ENCODE assay signal across 7 cellular contexts in the genomic region with DNA sequence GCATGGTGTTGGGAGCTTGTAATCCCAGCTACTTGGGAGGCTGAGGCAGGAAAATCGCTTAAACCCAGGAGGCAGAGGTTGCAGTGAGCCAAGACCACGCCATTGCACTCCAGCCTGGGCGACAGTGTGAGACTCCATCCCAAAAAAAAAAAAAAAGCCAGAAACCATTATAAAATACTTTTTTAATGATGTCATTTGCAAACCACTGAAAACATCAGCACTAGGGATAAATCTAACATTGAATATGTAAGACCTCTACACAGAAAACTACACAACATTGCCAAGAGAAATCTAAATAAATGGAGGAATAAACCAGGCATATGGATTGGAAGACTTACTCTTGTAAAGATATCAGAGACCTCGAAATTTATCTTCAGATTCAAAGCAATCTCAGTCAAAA. TPM values are rescaled to one million over a fixed set of nuclear protein-coding genes. Genes with fewer than 3 reads are reported as not detected.
DNase-seq lines count a peak whose midpoint lies in the region; ATAC-seq, FAIRE-seq and TF ChIP-seq lines count a peak whose summit lies in the region.
"Not testable (repeated sequence)": the region's sequence is repeated elsewhere in the genome, so short reads cannot be mapped to it uniquely, and the experiment has no call there.
"Had no signal": no experiment of that assay in that cellular context is flagged by ENCODE, and none has a peak within 500 bp of the region (broad histone marks: within the 10 kb centered on the region; RNA-seq: fewer than 3 reads in every experiment).

No MANE protein-coding gene starts in this region.

- TF ChIP-seq RAD21 in HepG2 (CRISPR knock-in tag; IDR thresholded peaks at IDR 0.05) = not testable (repeated sequence)

- not testable (repeated sequence) for H3K27me3 ChIP-seq in Loucy (ENCODE audit: insufficient read depth, low read length, poor library complexity, severe bottlenecking); mammary epithelial cell (ENCODE audit: insufficient read depth, low read length)
- H3K27me3 ChIP-seq in HepG2 (ENCODE audit: control insufficient read depth in 1 of 2, insufficient read depth in 2 of 2, low read length in 2 of 2) = peaks cover 0 to 25% of the 10 kb centered on the region in 2 experiments; a peak in 3 of 5 replicates

- H3K27ac ChIP-seq in C4-2B = peak overlapping the region; percentile 25
- H3K27ac ChIP-seq in mammary epithelial cell (ENCODE audit: insufficient read depth, low read depth, low read length); HepG2 (ENCODE audit: extremely low read length, insufficient read depth, low read length): not testable (repeated sequence)

- H3K4me2 ChIP-seq in Loucy (ENCODE audit: low read depth, low read length, poor library complexity, severe bottlenecking) = peak overlapping the region; percentile 59
- not testable (repeated sequence) for H3K4me2 ChIP-seq in mammary epithelial cell (ENCODE audit: insufficient read depth, low read depth, low read length); HepG2 (ENCODE audit: low read depth, low read length)

- POLR2A ChIA-PET in HepG2 (lab: Yijun Ruan, JAX) = not testable (repeated sequence)

- H3K27me3 Mint-ChIP-seq in T-helper 17 cell = not testable (repeated sequence)

- H3F3A ChIP-seq in Loucy (ENCODE audit: low read depth) = not testable (repeated sequence)

- H3K4me3 Mint-ChIP-seq in T-helper 17 cell = not testable (repeated sequence)

- H3K4me3 ChIP-seq in Loucy (ENCODE audit: low read length, poor library complexity, severe bottlenecking) = peak overlapping the region; percentile 39
- not testable (repeated sequence) for H3K4me3 ChIP-seq in mammary epithelial cell (replicated peaks in 1 of 3; ENCODE audit: insufficient read depth in 1 of 3, low read depth in 2 of 3, low read length in 3 of 3); HepG2 (replicated peaks in 1 of 3; ENCODE audit: insufficient read depth in 1 of 3, low read depth in 2 of 3, low read length in 3 of 3)

- H3K79me2 ChIP-seq in Loucy (ENCODE audit: insufficient read depth, low read length); mammary epithelial cell (ENCODE audit: insufficient read depth, low read length); HepG2 (ENCODE audit: insufficient read depth, low read length): not testable (repeated sequence)

- H3K4me1 ChIP-seq in Loucy (ENCODE audit: insufficient read depth, low read length, poor library complexity, severe bottlenecking) (peaks cover 39% of the 10 kb centered on the region), mammary epithelial cell (ENCODE audit: insufficient read depth, low read length) (peaks cover 45% of the 10 kb centered on the region)
- not testable (repeated sequence) for H3K4me1 ChIP-seq in HepG2 (ENCODE audit: insufficient read depth, low read length)

- peak overlapping the region; percentile 85 for H3K27ac Mint-ChIP-seq in T-helper 17 cell

- in situ Hi-C loops in mammary epithelial cell (cut with MboI; ENCODE audit: low sequenced_read_pairs in 2 of 2); HepG2 (cut with HindIII; ENCODE audit: extremely low pct_ligation_motif_present, low pct_unique_long_range_greater_than_20kb): not testable (repeated sequence)

- FAIRE-seq in HepG2 (lab: Jason Lieb, UNC) = not testable (repeated sequence)

- intact Hi-C loops in mammary epithelial cell (cut with micrococcal nuclease); HepG2 (cut with micrococcal nuclease; ENCODE audit: unreplicated experiment): not testable (repeated sequence)

- not testable (repeated sequence) for H3K9me2 ChIP-seq in Loucy (replicated peaks; ENCODE audit: low read depth, low read length)

- DNase-seq in T-helper 17 cell; mammary epithelial cell; HepG2 (ENCODE audit: low spot score): not testable (repeated sequence)

- H3K36me3 ChIP-seq in Loucy (ENCODE audit: insufficient read depth, low read length); mammary epithelial cell (ENCODE audit: insufficient read depth, low read length); HepG2 (replicated peaks in 1 of 2; ENCODE audit: control insufficient read depth in 1 of 2, insufficient read depth in 2 of 2, low read length in 2 of 2): not testable (repeated sequence)

- not testable (repeated sequence) for TF ChIP-seq CTCF in C4-2B (conservative IDR thresholded peaks at IDR 0.05); Loucy (conservative IDR thresholded peaks at IDR 0.05; ENCODE audit: low read length); mammary epithelial cell (conservative IDR thresholded peaks at IDR 0.05 in 1 of 2, IDR thresholded peaks at IDR 0.05 in 1 of 2; ENCODE audit: extremely low read depth in 1 of 2, insufficient read depth in 1 of 2, low read depth in 1 of 2, low read length in 2 of 2); HepG2 (CRISPR knock-in tag; IDR thresholded peaks at IDR 0.05)

- dilution Hi-C loops in mammary epithelial cell (cut with HindIII; ENCODE audit: low sequenced_read_pairs) = loop anchor here (5.0 kb wide), 1 partner anchor 90 kb away; no protein-coding TSS in a partner anchor

- not testable (repeated sequence) for H3K9me3 ChIP-seq in Loucy (ENCODE audit: insufficient read depth, low read depth, low read length); T-helper 17 cell (ENCODE audit: control insufficient read depth, low read length, poor library complexity, severe bottlenecking); mammary epithelial cell (replicated peaks; ENCODE audit: insufficient read depth, low read length); HepG2 (ENCODE audit: low read length)

- WGBS in mammary epithelial cell (ENCODE audit: low coverage, missing lambda C conversion rate) = 45% methylated on average over 4 of the region's 4 CpGs
- 12% methylated on average over 4 of the region's 4 CpGs for whole genome bisulfite sequencing in HepG2 (ENCODE audit: low lambda C conversion rate)

- peak overlapping the region; percentile 64 for H3K9ac ChIP-seq in Loucy (ENCODE audit: low read depth, low read length, poor library complexity, severe bottlenecking)
- H3K9ac ChIP-seq in mammary epithelial cell (ENCODE audit: insufficient read depth, low read length); HepG2 (ENCODE audit: insufficient read depth, low read depth, low read length): not testable (repeated sequence)

- TF ChIP-seq POLR2A in HepG2 (IDR thresholded peaks at IDR 0.05; ENCODE audit: insufficient read depth in 1 of 2, low read depth in 2 of 2, low read length in 2 of 2) = not testable (repeated sequence)

- not testable (repeated sequence) for H3K36me3 Mint-ChIP-seq in T-helper 17 cell (ENCODE audit: low read depth)

- ATAC-seq in T-helper 17 cell, HepG2: not testable (repeated sequence)

- H4K20me1 ChIP-seq in Loucy (ENCODE audit: insufficient read depth, low read length, poor library complexity, severe bottlenecking); mammary epithelial cell (ENCODE audit: insufficient read depth, low read length); HepG2 (ENCODE audit: insufficient read depth, low read length): not testable (repeated sequence)

- CTCF ChIA-PET in mammary epithelial cell (lab: Charles Lee; ENCODE audit: low non-redundant PET); HepG2 (lab: Yijun Ruan, JAX; ENCODE audit: low intra/inter-chr PET ratio, low total read pairs): not testable (repeated sequence)

- H3K4me1 Mint-ChIP-seq in T-helper 17 cell = peaks cover 14% of the 10 kb centered on the region

- TSS peak; percentile 72 for BruUV-seq in mammary epithelial cell (replicated peaks; lab: Mats Ljungman, UMichigan)
- not testable (repeated sequence) for BruUV-seq in HepG2 (replicated peaks; lab: Mats Ljungman, UMichigan)

- not testable (repeated sequence) for TF ChIP-seq EP300 in HepG2 (IDR thresholded peaks at IDR 0.05; ENCODE audit: low read depth in 2 of 2, low read length in 2 of 2); HepG2 (CRISPR knock-in tag; IDR thresholded peaks at IDR 0.05; ENCODE audit: borderline replicate concordance)

- not testable (repeated sequence) for H2AFZ ChIP-seq in Loucy (ENCODE audit: low read length); mammary epithelial cell (ENCODE audit: low read depth, low read length); HepG2 (ENCODE audit: low read length)

RNA-seq across cellular contexts. Expression of a gene that starts 6.8 kb away (rescaled TPM):
- total RNA-seq in T-helper 17 cell (10 to 100 TPM; 16.1 to 18.4 TPM), mammary epithelial cell (10 to 100 TPM; 38.2 to 61.7 TPM), HepG2 (2016; rRNA removed; fragmentation: Illumina TruSeq; extraction: Trizol) (42.1 and 43.1 TPM in 2 replicates)
- polyA plus RNA-seq in mammary epithelial cell (53.4 TPM), HepG2 (2011; rRNA removed) (17.7 and 19.7 TPM in 2 replicates)
- 38.9 TPM for polyA minus RNA-seq in mammary epithelial cell
- total RNA-seq in HepG2 (2016; cell fraction: cytosol; rRNA removed; fragmentation: Illumina TruSeq; extraction: Trizol; ENCODE audit: low read depth) = 9.0 and 12.4 TPM in 2 replicates
- total RNA-seq in HepG2 (2016; cell fraction: insoluble cytoplasmic fraction; rRNA removed; fragmentation: Illumina TruSeq; extraction: Trizol) = 41.3 and 41.8 TPM in 2 replicates
- total RNA-seq in HepG2 (2016; cell fraction: membrane; rRNA removed; fragmentation: Illumina TruSeq; extraction: Trizol) = 34.3 and 35.7 TPM in 2 replicates
- total RNA-seq in HepG2 (2016; cell fraction: nucleus; rRNA removed; fragmentation: Illumina TruSeq; extraction: Trizol) = 19.4 and 21.5 TPM in 2 replicates
- polyA plus RNA-seq in HepG2 (2011; cell fraction: cytosol; rRNA removed) = 13.7 and 20.7 TPM in 2 replicates
- polyA plus RNA-seq in HepG2 (2011; cell fraction: nucleus; rRNA removed) = 8.9 and 10.9 TPM in 2 replicates
- polyA plus RNA-seq in HepG2 (2012) = 11.9 and 18.4 TPM in 2 replicates
- polyA plus RNA-seq in HepG2 (2016; cell fraction: cytosol; fragmentation: Illumina TruSeq; extraction: Trizol; ENCODE audit: low read depth) = 7.6 and 8.1 TPM in 2 replicates
- polyA plus RNA-seq in HepG2 (2016; cell fraction: insoluble cytoplasmic fraction; fragmentation: Illumina TruSeq; extraction: Trizol; ENCODE audit: low read depth) = 44.8 and 50.0 TPM in 2 replicates
- 24.5 and 25.1 TPM in 2 replicates for polyA plus RNA-seq in HepG2 (2016; cell fraction: membrane; fragmentation: Illumina TruSeq; extraction: Trizol; ENCODE audit: low read depth)
- 33.7 and 34.8 TPM in 2 replicates for polyA plus RNA-seq in HepG2 (2016; cell fraction: nucleus; fragmentation: Illumina TruSeq; extraction: Trizol; ENCODE audit: insufficient read depth, low read depth)
- 30.0 and 31.4 TPM in 2 replicates for polyA minus RNA-seq in HepG2 (2011; rRNA and poly(A)+ RNA removed; ENCODE audit: low replicate concordance)
- 11.2 and 15.5 TPM in 2 replicates for polyA minus RNA-seq in HepG2 (2011; cell fraction: cytosol; rRNA and poly(A)+ RNA removed)
- 6.6 and 8.0 TPM in 2 replicates for polyA minus RNA-seq in HepG2 (2011; cell fraction: nucleus; rRNA and poly(A)+ RNA removed)

RNA-seq across cellular contexts. Expression of a gene that starts 37.5 kb away (rescaled TPM):
- total RNA-seq in T-helper 17 cell = 10 to 100 TPM; 43.4 to 47.1 TPM
- under 1 TPM in 1 of 2 donors, not detected in 1; 0.24 TPM for total RNA-seq in mammary epithelial cell
- not detected for polyA plus RNA-seq in mammary epithelial cell
- not detected for polyA minus RNA-seq in mammary epithelial cell
- total RNA-seq in HepG2 (2016; rRNA removed; fragmentation: Illumina TruSeq; extraction: Trizol) = not detected in 2 replicates
- total RNA-seq in HepG2 (2016; cell fraction: cytosol; rRNA removed; fragmentation: Illumina TruSeq; extraction: Trizol; ENCODE audit: low read depth) = not detected in 2 replicates
- total RNA-seq in HepG2 (2016; cell fraction: insoluble cytoplasmic fraction; rRNA removed; fragmentation: Illumina TruSeq; extraction: Trizol) = not detected in 2 replicates
- total RNA-seq in HepG2 (2016; cell fraction: membrane; rRNA removed; fragmentation: Illumina TruSeq; extraction: Trizol) = not detected in 2 replicates
- total RNA-seq in HepG2 (2016; cell fraction: nucleus; rRNA removed; fragmentation: Illumina TruSeq; extraction: Trizol) = not detected in 2 replicates
- not detected in 2 replicates for polyA plus RNA-seq in HepG2 (2011; rRNA removed)
- not detected in 2 replicates for polyA plus RNA-seq in HepG2 (2011; cell fraction: cytosol; rRNA removed)
- polyA plus RNA-seq in HepG2 (2011; cell fraction: nucleus; rRNA removed) = 0.05 TPM in 1 of 2 replicates, not detected in the other
- polyA plus RNA-seq in HepG2 (2012) = not detected in 2 replicates
- polyA plus RNA-seq in HepG2 (2016; cell fraction: cytosol; fragmentation: Illumina TruSeq; extraction: Trizol; ENCODE audit: low read depth) = not detected in 2 replicates
- polyA plus RNA-seq in HepG2 (2016; cell fraction: insoluble cytoplasmic fraction; fragmentation: Illumina TruSeq; extraction: Trizol; ENCODE audit: low read depth) = not detected in 2 replicates
- polyA plus RNA-seq in HepG2 (2016; cell fraction: membrane; fragmentation: Illumina TruSeq; extraction: Trizol; ENCODE audit: low read depth) = not detected in 2 replicates
- not detected in 2 replicates for polyA plus RNA-seq in HepG2 (2016; cell fraction: nucleus; fragmentation: Illumina TruSeq; extraction: Trizol; ENCODE audit: insufficient read depth, low read depth)
- polyA minus RNA-seq in HepG2 (2011; rRNA and poly(A)+ RNA removed; ENCODE audit: low replicate concordance) = 0.09 TPM in 1 of 2 replicates, not detected in the other
- polyA minus RNA-seq in HepG2 (2011; cell fraction: cytosol; rRNA and poly(A)+ RNA removed) = not detected in 2 replicates
- polyA minus RNA-seq in HepG2 (2011; cell fraction: nucleus; rRNA and poly(A)+ RNA removed) = not detected in 2 replicates
- total RNA-seq: SK-MEL-5 had no signal
- polyA plus RNA-seq: GM23338 had no signal

RNA-seq across cellular contexts. Expression of a gene that starts 42.1 kb away (rescaled TPM):
- 1 to 10 TPM; 1.6 to 4.4 TPM for total RNA-seq in T-helper 17 cell
- total RNA-seq in mammary epithelial cell = 10 to 100 TPM; 11.0 to 14.7 TPM
- polyA plus RNA-seq in mammary epithelial cell = 7.4 TPM
- 3.0 TPM for polyA minus RNA-seq in mammary epithelial cell
- total RNA-seq in HepG2 (2016; rRNA removed; fragmentation: Illumina TruSeq; extraction: Trizol) = 1.4 and 1.5 TPM in 2 replicates
- 0.44 and 0.71 TPM in 2 replicates for total RNA-seq in HepG2 (2016; cell fraction: cytosol; rRNA removed; fragmentation: Illumina TruSeq; extraction: Trizol; ENCODE audit: low read depth)
- 1.4 and 1.7 TPM in 2 replicates for total RNA-seq in HepG2 (2016; cell fraction: insoluble cytoplasmic fraction; rRNA removed; fragmentation: Illumina TruSeq; extraction: Trizol)
- 0.99 and 1.0 TPM in 2 replicates for total RNA-seq in HepG2 (2016; cell fraction: membrane; rRNA removed; fragmentation: Illumina TruSeq; extraction: Trizol)
- 1.7 and 2.1 TPM in 2 replicates for total RNA-seq in HepG2 (2016; cell fraction: nucleus; rRNA removed; fragmentation: Illumina TruSeq; extraction: Trizol)
- 1.2 and 1.3 TPM in 2 replicates for polyA plus RNA-seq in HepG2 (2011; rRNA removed)
- 0.75 and 0.95 TPM in 2 replicates for polyA plus RNA-seq in HepG2 (2011; cell fraction: cytosol; rRNA removed)
- 2.8 and 3.0 TPM in 2 replicates for polyA plus RNA-seq in HepG2 (2011; cell fraction: nucleus; rRNA removed)
- polyA plus RNA-seq in HepG2 (2012) = 0.49 and 0.51 TPM in 2 replicates
- 0.28 and 0.33 TPM in 2 replicates for polyA plus RNA-seq in HepG2 (2016; cell fraction: cytosol; fragmentation: Illumina TruSeq; extraction: Trizol; ENCODE audit: low read depth)
- polyA plus RNA-seq in HepG2 (2016; cell fraction: insoluble cytoplasmic fraction; fragmentation: Illumina TruSeq; extraction: Trizol; ENCODE audit: low read depth) = 1.3 and 1.7 TPM in 2 replicates
- polyA plus RNA-seq in HepG2 (2016; cell fraction: membrane; fragmentation: Illumina TruSeq; extraction: Trizol; ENCODE audit: low read depth) = 0.65 and 0.66 TPM in 2 replicates
- 1.8 and 3.1 TPM in 2 replicates for polyA plus RNA-seq in HepG2 (2016; cell fraction: nucleus; fragmentation: Illumina TruSeq; extraction: Trizol; ENCODE audit: insufficient read depth, low read depth)
- polyA minus RNA-seq in HepG2 (2011; rRNA and poly(A)+ RNA removed; ENCODE audit: low replicate concordance) = 0.44 and 7.1 TPM in 2 replicates
- polyA minus RNA-seq in HepG2 (2011; cell fraction: cytosol; rRNA and poly(A)+ RNA removed) = 1.1 TPM in 1 of 2 replicates, not detected in the other
- 0.90 and 1.1 TPM in 2 replicates for polyA minus RNA-seq in HepG2 (2011; cell fraction: nucleus; rRNA and poly(A)+ RNA removed)

RNA-seq across cellular contexts. Expression of a gene that starts 49.5 kb away (rescaled TPM):
- total RNA-seq in T-helper 17 cell = not detected
- total RNA-seq in mammary epithelial cell = 100 to 1,000 TPM; 110 to 302 TPM
- 43.1 TPM for polyA plus RNA-seq in mammary epithelial cell
- 327 TPM for polyA minus RNA-seq in mammary epithelial cell
- 0.15 and 0.18 TPM in 2 replicates for total RNA-seq in HepG2 (2016; rRNA removed; fragmentation: Illumina TruSeq; extraction: Trizol)
- not detected in 2 replicates for total RNA-seq in HepG2 (2016; cell fraction: cytosol; rRNA removed; fragmentation: Illumina TruSeq; extraction: Trizol; ENCODE audit: low read depth)
- total RNA-seq in HepG2 (2016; cell fraction: insoluble cytoplasmic fraction; rRNA removed; fragmentation: Illumina TruSeq; extraction: Trizol) = 0.10 and 0.11 TPM in 2 replicates
- total RNA-seq in HepG2 (2016; cell fraction: membrane; rRNA removed; fragmentation: Illumina TruSeq; extraction: Trizol) = 0.06 and 0.07 TPM in 2 replicates
- total RNA-seq in HepG2 (2016; cell fraction: nucleus; rRNA removed; fragmentation: Illumina TruSeq; extraction: Trizol) = 0.53 and 0.68 TPM in 2 replicates
- polyA plus RNA-seq in HepG2 (2011; rRNA removed) = 0.10 and 0.11 TPM in 2 replicates
- 0.08 and 0.09 TPM in 2 replicates for polyA plus RNA-seq in HepG2 (2011; cell fraction: cytosol; rRNA removed)
- polyA plus RNA-seq in HepG2 (2011; cell fraction: nucleus; rRNA removed) = 0.28 and 0.37 TPM in 2 replicates
- 0.04 TPM in 2 replicates for polyA plus RNA-seq in HepG2 (2012)
- not detected in 2 replicates for polyA plus RNA-seq in HepG2 (2016; cell fraction: cytosol; fragmentation: Illumina TruSeq; extraction: Trizol; ENCODE audit: low read depth)
- polyA plus RNA-seq in HepG2 (2016; cell fraction: insoluble cytoplasmic fraction; fragmentation: Illumina TruSeq; extraction: Trizol; ENCODE audit: low read depth) = 0.07 and 0.11 TPM in 2 replicates
- not detected in 2 replicates for polyA plus RNA-seq in HepG2 (2016; cell fraction: membrane; fragmentation: Illumina TruSeq; extraction: Trizol; ENCODE audit: low read depth)
- polyA plus RNA-seq in HepG2 (2016; cell fraction: nucleus; fragmentation: Illumina TruSeq; extraction: Trizol; ENCODE audit: insufficient read depth, low read depth) = 0.57 and 0.65 TPM in 2 replicates
- 0.34 and 31.9 TPM in 2 replicates for polyA minus RNA-seq in HepG2 (2011; rRNA and poly(A)+ RNA removed; ENCODE audit: low replicate concordance)
- 0.30 and 0.35 TPM in 2 replicates for polyA minus RNA-seq in HepG2 (2011; cell fraction: cytosol; rRNA and poly(A)+ RNA removed)
- polyA minus RNA-seq in HepG2 (2011; cell fraction: nucleus; rRNA and poly(A)+ RNA removed) = 0.39 and 0.62 TPM in 2 replicates

Comparison
In these comparisons a context has a peak if more than half of its experiments do, and no peak if none do; other contexts are left out.
1. RNA of a gene that starts 37.5 kb away (total RNA-seq): 43.4 to 47.1 TPM in T-helper 17 cell; 0.24 TPM in mammary epithelial cell and not detected in HepG2; every median in the first group is over 10 times any median in the second.